In the genomic region with DNA sequence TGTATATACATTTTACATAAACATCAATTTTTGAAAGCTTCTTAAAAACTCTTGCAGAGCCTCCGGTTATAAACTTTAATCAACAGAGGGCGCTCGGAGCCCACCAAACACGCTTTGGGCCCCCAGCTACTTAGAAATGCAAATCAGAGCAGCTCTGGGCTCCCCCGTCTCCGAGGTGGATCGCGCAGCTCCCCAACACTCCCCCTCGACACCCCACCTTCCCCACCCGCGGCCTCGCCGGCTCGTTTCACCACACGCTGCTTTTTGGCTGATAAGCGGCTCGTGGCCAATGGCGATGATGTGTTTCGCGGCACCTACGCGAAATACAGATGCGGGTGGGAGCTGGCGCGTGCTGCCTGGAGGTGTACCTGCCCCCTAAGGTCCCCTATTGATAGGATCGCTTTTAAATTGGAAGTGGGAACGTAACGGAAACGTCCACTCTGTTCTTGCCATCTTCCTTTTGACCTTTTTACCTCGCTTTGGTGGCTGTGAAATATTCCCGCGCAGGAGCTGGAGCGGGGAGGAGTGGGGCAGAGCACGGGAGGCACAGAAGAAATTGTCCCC, we compare ENCODE assay signal across 7 cellular contexts. TPM values are rescaled to one million over a fixed set of nuclear protein-coding genes. Genes with fewer than 3 reads are reported as not detected.
DNase-seq lines count a peak whose midpoint lies in the region; ATAC-seq, FAIRE-seq and TF ChIP-seq lines count a peak whose summit lies in the region.

No MANE protein-coding gene starts in this region.

- DNase-seq in GM12891 (ENCODE audit: insufficient read length, low spot score) (peak; percentile 65), MV-4-11 (lab: John Stamatoyannopoulos, UW) (peak; percentile 60), SW 1271 (lab: John Stamatoyannopoulos, UW) (peak; percentile 69 to 86), heart right ventricle (peak; percentile 34 to 41), trophoblast cell (peak; percentile 60 to 76)
- DNase-seq in activated naive CD8-positive, alpha-beta T cell treated with anti-CD3 and anti-CD28 coated beads, Interleukin-2, amount 50 U/mL, for 16 hours (ENCODE audit: low read depth, low spot score): peak; percentile 52

- peak overlapping the region; percentile 16 to 68 (median 64) for H3K4me3 ChIP-seq in heart right ventricle
- peak overlapping the region; percentile 69 for H3K4me3 ChIP-seq in trophoblast cell (ENCODE audit: low read depth, low read length)
- peak overlapping the region; percentile 67 for H3K4me3 ChIP-seq in urinary bladder (ENCODE audit: low read depth, low read length)

- H4K91ac ChIP-seq in trophoblast cell (ENCODE audit: low read depth, low read length): peak overlapping the region; percentile 86

- H3K4ac ChIP-seq in trophoblast cell (ENCODE audit: low read depth, low read length): no peak overlapping the region

- H3K79me1 ChIP-seq in trophoblast cell (ENCODE audit: low read length): peaks cover 32% of the 10 kb centered on the region

- H3K4me1 ChIP-seq in heart right ventricle (peaks cover 18 to 46% (median 37%) of the 10 kb centered on the region in 9 donors), trophoblast cell (ENCODE audit: control insufficient read depth in 1 of 2, insufficient read depth in 2 of 2, low read length in 2 of 2) (peaks cover 3 to 10% of the 10 kb centered on the region in 2 experiments), urinary bladder (ENCODE audit: insufficient read depth) (no peaks in the 10 kb centered on the region)

- peak; percentile 36 to 86 (median 80) for TF ChIP-seq CTCF in heart right ventricle (IDR thresholded peaks at IDR 0.05)

- peak overlapping the region; percentile 80 for H3K4me2 ChIP-seq in trophoblast cell (ENCODE audit: low read length)

- no peak overlapping the region for H3K23ac ChIP-seq in trophoblast cell (ENCODE audit: low read length)

- H2BK120ac ChIP-seq in trophoblast cell (ENCODE audit: insufficient read depth, low read length, poor library complexity): peak overlapping the region; percentile 38

- H2BK12ac ChIP-seq in trophoblast cell (ENCODE audit: low read length): no peak overlapping the region

- peak; percentile 80 for FAIRE-seq in GM12891 (lab: Jason Lieb, UNC)

- H4K12ac ChIP-seq in trophoblast cell (ENCODE audit: low read depth, low read length): no peak overlapping the region

- no peak for TF ChIP-seq POLR2A in GM12891 (IDR thresholded peaks at IDR 0.05; ENCODE audit: low read depth, low read length)

- WGBS in heart right ventricle, 2 donors: 1% methylated on average over 34 of the region's 34 CpGs
- no CpG with 5 or more reads among the region's 34 CpGs for WGBS in trophoblast cell (ENCODE audit: extremely low coverage, insufficient coverage, insufficient read length)
- WGBS in urinary bladder: under 1% methylated on average over 34 of the region's 34 CpGs

- H3K27ac ChIP-seq in heart right ventricle (peak overlapping the region in 1 of 10 donors; percentile 64), trophoblast cell (ENCODE audit: low read depth, low read length) (peak overlapping the region; percentile 88), urinary bladder (ENCODE audit: low read depth) (no peak overlapping the region)

- H3K36me3 ChIP-seq in heart right ventricle: no peaks in the 10 kb centered on the region
- H3K36me3 ChIP-seq in trophoblast cell (ENCODE audit: control insufficient read depth in 1 of 2, insufficient read depth in 2 of 2, low read length in 2 of 2): peaks cover 0 to 3% of the 10 kb centered on the region in 2 experiments
- no peaks in the 10 kb centered on the region for H3K36me3 ChIP-seq in urinary bladder (ENCODE audit: insufficient read depth)

- peak in 7 of 8 donors; percentile 1 to 63 (median 54) for ATAC-seq in heart right ventricle

- intact Hi-C loops in heart right ventricle (cut with DNase I): loop anchor here (1.0 to 10.0 kb wide), 12 partner anchors 182 to 1342 kb away; no protein-coding TSS in a partner anchor

- H3K9me3 ChIP-seq in heart right ventricle: no peaks in the 10 kb centered on the region
- no peaks in the 10 kb centered on the region for H3K9me3 ChIP-seq in trophoblast cell (ENCODE audit: insufficient read depth, low read depth, low read length)

- H3K18ac ChIP-seq in trophoblast cell (ENCODE audit: low read length): peak overlapping the region; percentile 12

- peaks cover 28% of the 10 kb centered on the region for H3K79me2 ChIP-seq in trophoblast cell (ENCODE audit: control insufficient read depth, insufficient read depth, low read length, poor library complexity)

- peak overlapping the region; percentile 38 for H3K9ac ChIP-seq in trophoblast cell (ENCODE audit: low read length)

- H3K14ac ChIP-seq in trophoblast cell (ENCODE audit: low read length): no peak overlapping the region

- H2AK5ac ChIP-seq in trophoblast cell (ENCODE audit: low read length): no peak overlapping the region

- H3K27me3 ChIP-seq in heart right ventricle: peaks cover 0 to 87% (median 70%) of the 10 kb centered on the region in 7 donors
- peaks cover 2% of the 10 kb centered on the region for H3K27me3 ChIP-seq in trophoblast cell (ENCODE audit: insufficient read depth, low read length)

- H2AFZ ChIP-seq in trophoblast cell (ENCODE audit: insufficient read depth, low read length, poor library complexity): no peak overlapping the region

- H2BK5ac ChIP-seq in trophoblast cell (ENCODE audit: low read depth, low read length, poor library complexity): no peak overlapping the region

- H4K8ac ChIP-seq in trophoblast cell (ENCODE audit: low read depth, low read length): no peak overlapping the region

TF ChIP-seq in GM12891, 5 proteins besides CTCF, POLR2A, EP300 and RAD21:
- TF ChIP-seq POLR2AphosphoS5 (IDR thresholded peaks at IDR 0.05; ENCODE audit: low read depth, low read length) (no peak), POU2F2 (IDR thresholded peaks at IDR 0.05; ENCODE audit: low read depth, low read length) (peak; percentile 86; the same call in 1 of the 2 replicates), SPI1 (IDR thresholded peaks at IDR 0.05; ENCODE audit: low read depth, low read length) (no peak), TAF1 (IDR thresholded peaks at IDR 0.05; ENCODE audit: low read depth, low read length) (no peak), PAX5 (IDR thresholded peaks at IDR 0.05; ENCODE audit: insufficient read depth, low read length, severe bottlenecking) (no peak)
TF ChIP-seq in GM12891: peak in this region for 1.

RNA-seq across cellular contexts. Expression of a gene that starts 1.6 kb away (rescaled TPM):
- 2.8 TPM for polyA plus RNA-seq in GM12891 (2012; ENCODE audit: low read depth, missing spikeins)
- total RNA-seq in heart right ventricle: 1 to 10 TPM in 8 of 10 donors, under 1 TPM in 2; 0.74 to 8.8 (median 3.7) TPM
- 1 to 10 TPM in 1 of 2 donors, under 1 TPM in 1; 0.66 to 1.4 TPM for polyA plus RNA-seq in heart right ventricle
- 17.8 and 18.1 TPM in 2 replicates for polyA plus RNA-seq in trophoblast cell (2013)
- 12.2 TPM for total RNA-seq in urinary bladder
- 0.62 TPM for polyA plus RNA-seq in urinary bladder
